Comparison of ENCODE assay signal across 1 cellular context in genomic region chr1:228860911-228861829, GRCh38.
TF ChIP-seq lines count a peak whose summit lies in the region.

No MANE protein-coding gene starts in this region.

TF ChIP-seq in HepG2, 621 proteins besides CTCF, POLR2A, EP300 and RAD21 (continued from another document and continues in another):
- TF ChIP-seq UBTF (CRISPR knock-in tag; IDR thresholded peaks at IDR 0.05) (0 out of 2 replicates have a peak, but pooled peaks have one; percentile 26), ZNF292 (CRISPR knock-in tag; IDR thresholded peaks at IDR 0.05; ENCODE audit: borderline replicate concordance, low read depth) (no peak), ZNF12 (CRISPR knock-in tag; IDR thresholded peaks at IDR 0.05) (peak; percentile 50; the same call in 1 of the 2 replicates), ZBTB26 (CRISPR knock-in tag; IDR thresholded peaks at IDR 0.05; ENCODE audit: borderline replicate concordance) (peak; percentile 83), THAP8 (CRISPR knock-in tag; IDR thresholded peaks at IDR 0.05; ENCODE audit: borderline replicate concordance) (no peak), ZNF543 (CRISPR knock-in tag; IDR thresholded peaks at IDR 0.05) (0 out of 2 replicates have a peak, but pooled peaks have one; percentile 17), MED13 (CRISPR knock-in tag; IDR thresholded peaks at IDR 0.05) (peak; percentile 21; the same call in 1 of the 2 replicates), MTF1 (CRISPR knock-in tag; IDR thresholded peaks at IDR 0.05) (no peak), PBX2 (CRISPR knock-in tag; IDR thresholded peaks at IDR 0.05) (0 out of 2 replicates have a peak, but pooled peaks have one; percentile 37), RBM22 (optimal IDR thresholded peaks at IDR 0.05; ENCODE audit: low read length) (no peak), FOXK1 (CRISPR knock-in tag; IDR thresholded peaks at IDR 0.05; ENCODE audit: borderline replicate concordance, low read depth) (peak; percentile 69; the same call in 1 of the 2 replicates), DNMT3B (CRISPR knock-in tag; conservative IDR thresholded peaks at IDR 0.05) (no peak; the same call in 1 of the 2 replicates), SRY (CRISPR knock-in tag; IDR thresholded peaks at IDR 0.05) (no peak), ZNF687 (CRISPR knock-in tag; IDR thresholded peaks at IDR 0.05) (no peak), ZNF230 (CRISPR knock-in tag; IDR thresholded peaks at IDR 0.05) (no peak), TGIF2 (CRISPR knock-in tag; IDR thresholded peaks at IDR 0.05) (no peak), CSRNP1 (CRISPR knock-in tag; IDR thresholded peaks at IDR 0.05) (0 out of 2 replicates have a peak, but pooled peaks have one; percentile 34), REST (IDR thresholded peaks at IDR 0.05; ENCODE audit: borderline replicate concordance in 1 of 2, low read depth in 1 of 2, low read length in 2 of 2) (no peak), ZSCAN31 (CRISPR knock-in tag; IDR thresholded peaks at IDR 0.05; ENCODE audit: low read depth) (0 out of 2 replicates have a peak, but pooled peaks have one; percentile 78), ZNF800 (CRISPR knock-in tag; IDR thresholded peaks at IDR 0.05) (no peak), ZSCAN25 (CRISPR knock-in tag; IDR thresholded peaks at IDR 0.05) (no peak), ZNF441 (CRISPR knock-in tag; IDR thresholded peaks at IDR 0.05; ENCODE audit: borderline replicate concordance) (no peak), SMYD3 (CRISPR knock-in tag; IDR thresholded peaks at IDR 0.05) (no peak), EZH2 (conservative IDR thresholded peaks at IDR 0.05; ENCODE audit: low read depth, low read length) (no peak), FOXK2 (IDR thresholded peaks at IDR 0.05) (no peak), ESRRA (CRISPR knock-in tag; IDR thresholded peaks at IDR 0.05; ENCODE audit: low read depth) (no peak), ZNF629 (CRISPR knock-in tag; conservative IDR thresholded peaks at IDR 0.05) (peak; percentile 31; the same call in 1 of the 2 replicates), HES4 (CRISPR knock-in tag; IDR thresholded peaks at IDR 0.05; ENCODE audit: borderline replicate concordance) (no peak), NR2F1 (CRISPR knock-in tag; IDR thresholded peaks at IDR 0.05) (peak; percentile 91 to 97), ZNF335 (CRISPR knock-in tag; IDR thresholded peaks at IDR 0.05) (no peak), MATR3 (CRISPR knock-in tag; IDR thresholded peaks at IDR 0.05) (no peak), THRA (CRISPR knock-in tag; IDR thresholded peaks at IDR 0.05; ENCODE audit: borderline replicate concordance) (peak; percentile 55; the same call in 1 of the 2 replicates), FOXP4 (CRISPR knock-in tag; IDR thresholded peaks at IDR 0.05) (peak; percentile 83), STAG1 (CRISPR knock-in tag; IDR thresholded peaks at IDR 0.05) (peak; percentile 30; the same call in 1 of the 2 replicates), SSRP1 (CRISPR knock-in tag; IDR thresholded peaks at IDR 0.05) (no peak)
